7 cellular contexts compared by ENCODE assay signal in the genomic region with DNA sequence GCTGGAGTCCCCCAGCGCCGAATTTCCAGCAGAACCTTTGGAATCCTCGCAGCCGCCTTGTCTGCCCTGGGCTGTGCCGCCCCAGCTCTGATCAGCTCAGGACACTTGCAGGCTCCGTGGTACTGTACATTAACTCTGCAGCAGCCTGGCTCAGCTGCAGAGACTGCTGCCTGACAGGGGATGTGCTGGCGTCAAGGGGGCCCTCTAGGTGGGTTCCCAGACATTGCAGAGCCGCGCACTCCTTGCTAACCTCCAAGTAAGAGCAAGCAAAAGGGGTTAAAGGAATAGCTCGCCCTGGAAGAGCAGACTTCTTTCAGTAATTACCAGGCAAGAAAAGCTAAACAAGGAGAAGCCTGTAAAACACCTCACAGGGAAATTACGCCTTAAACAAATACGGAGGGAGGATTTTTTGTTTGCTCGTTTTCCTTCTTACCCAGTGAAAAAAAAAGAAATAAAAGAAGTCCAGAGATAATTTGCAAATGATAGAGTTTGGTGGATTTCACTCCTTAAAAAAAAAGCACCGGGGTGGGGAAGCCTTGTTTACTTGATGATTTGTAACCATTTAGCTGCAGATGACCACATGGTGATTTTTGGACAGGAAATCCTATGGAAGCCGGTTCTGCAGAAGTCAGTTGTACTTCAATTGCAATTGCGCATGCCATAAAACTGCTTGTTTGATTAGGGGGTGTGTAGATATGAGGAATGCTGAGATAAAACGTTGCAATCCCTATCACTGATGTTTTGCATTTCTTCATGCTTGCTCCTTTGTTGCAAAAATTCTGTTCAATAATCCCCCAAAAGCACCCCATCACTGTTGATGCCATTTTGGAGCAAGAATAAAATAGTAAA.
DNase-seq lines count a peak whose midpoint lies in the region; ATAC-seq and TF ChIP-seq lines count a peak whose summit lies in the region.

No MANE protein-coding gene starts in this region.

- ATAC-seq in GM19455 (IDR thresholded peaks at IDR 0.05; ENCODE audit: unreplicated experiment) = no peak

- TF ChIP-seq CTCF in HEK293 (tag by site-specific recombination; IDR thresholded peaks at IDR 0.05) (peak; percentile 58), esophagus muscularis mucosa (IDR thresholded peaks at IDR 0.05) (no peak)

- no peak for TF ChIP-seq POLR2A in esophagus muscularis mucosa (IDR thresholded peaks at IDR 0.05; ENCODE audit: low read depth)

- H3K4me1 ChIP-seq in HEK293 (ENCODE audit: control insufficient read depth, insufficient read depth, low read length) (peaks cover 26% of the 10 kb centered on the region), esophagus muscularis mucosa (peaks cover 4 to 24% (median 19%) of the 10 kb centered on the region in 4 donors), muscle layer of duodenum (ENCODE audit: control insufficient read depth in 1 of 2, insufficient read depth in 2 of 2, low read length in 2 of 2) (peaks cover 0 to 24% of the 10 kb centered on the region in 2 donors)

- intact Hi-C loops in esophagus muscularis mucosa (cut with DNase I) = no loop called here

- CTCF ChIA-PET in HEK293 (lab: Yijun Ruan, JAX) = interaction anchor here (0.7 to 1.2 kb wide), 5 partner anchors 16 to 399 kb away, joined by 3 read pairs; no protein-coding TSS in a partner anchor

- no peak overlapping the region for H3K27ac ChIP-seq in HEK293 (ENCODE audit: extremely low read depth, low read depth, low read length)
- no peak overlapping the region for H3K27ac ChIP-seq in esophagus muscularis mucosa (replicated peaks in 1 of 4)
- H3K27ac ChIP-seq in muscle layer of duodenum (ENCODE audit: low read length) = no peak overlapping the region

- TF ChIP-seq EP300 in esophagus muscularis mucosa (IDR thresholded peaks at IDR 0.05) = no peak

- 20% methylated on average over 16 of the region's 17 CpGs for WGBS in esophagus muscularis mucosa

- DNase-seq in NCI-H82 treated with DMSO at 0.1 percent for 48 hours (lab: John Stamatoyannopoulos, UW; ENCODE audit: unreplicated experiment) = peak; percentile 59
- DNase-seq in esophagus muscularis mucosa (ENCODE audit: extremely low spot score) = no peak
- DNase-seq in SW480 (ENCODE audit: low spot score) = no peak
- DNase-seq in SKM-1 treated with dmso at 0.1 percent for 144 hours (lab: John Stamatoyannopoulos, UW; ENCODE audit: unreplicated experiment) = no peak

- H3K27me3 ChIP-seq in esophagus muscularis mucosa = no peaks in the 10 kb centered on the region
- H3K27me3 ChIP-seq in muscle layer of duodenum (ENCODE audit: low read depth, low read length) = no peaks in the 10 kb centered on the region

- no peaks in the 10 kb centered on the region for H3K36me3 ChIP-seq in HEK293 (ENCODE audit: control insufficient read depth in 2 of 2, insufficient read depth in 1 of 2, low read length in 2 of 2)
- H3K36me3 ChIP-seq in esophagus muscularis mucosa = no peaks in the 10 kb centered on the region
- no peaks in the 10 kb centered on the region for H3K36me3 ChIP-seq in muscle layer of duodenum (ENCODE audit: control insufficient read depth in 1 of 2, insufficient read depth in 2 of 2, low read length in 2 of 2)

- POLR2A ChIA-PET in HEK293 (lab: Yijun Ruan, JAX) = interaction anchor here (0.6 kb wide), 1 partner anchor 215 kb away, joined by 4 read pairs; no protein-coding TSS in a partner anchor

- no peaks in the 10 kb centered on the region for H3K9me3 ChIP-seq in HEK293 (ENCODE audit: control insufficient read depth, insufficient read depth, low read depth, low read length)
- no peaks in the 10 kb centered on the region for H3K9me3 ChIP-seq in esophagus muscularis mucosa
- no peaks in the 10 kb centered on the region for H3K9me3 ChIP-seq in muscle layer of duodenum (ENCODE audit: control insufficient read depth in 1 of 2, low read length in 2 of 2)

- H3K4me3 ChIP-seq in HEK293 (ENCODE audit: low read depth, low read length) = no peak overlapping the region
- peak overlapping the region; percentile 30 to 49 (median 34) for H3K4me3 ChIP-seq in esophagus muscularis mucosa
- H3K4me3 ChIP-seq in muscle layer of duodenum (ENCODE audit: low read depth in 1 of 2, low read length in 2 of 2) = peak overlapping the region; percentile 37 to 57

TF ChIP-seq in HEK293, 187 proteins besides CTCF, POLR2A, EP300 and RAD21 (continues in another document):
- TF ChIP-seq ZSCAN16 (tag by site-specific recombination; IDR thresholded peaks at IDR 0.05) (no peak), SP3 (tag by site-specific recombination; IDR thresholded peaks at IDR 0.05) (no peak), MYNN (tag by site-specific recombination; IDR thresholded peaks at IDR 0.05; ENCODE audit: borderline replicate concordance) (no peak), ZNF132 (tag by site-specific recombination; IDR thresholded peaks at IDR 0.05; ENCODE audit: borderline replicate concordance) (no peak)
- TF ChIP-seq, protein P1, sequence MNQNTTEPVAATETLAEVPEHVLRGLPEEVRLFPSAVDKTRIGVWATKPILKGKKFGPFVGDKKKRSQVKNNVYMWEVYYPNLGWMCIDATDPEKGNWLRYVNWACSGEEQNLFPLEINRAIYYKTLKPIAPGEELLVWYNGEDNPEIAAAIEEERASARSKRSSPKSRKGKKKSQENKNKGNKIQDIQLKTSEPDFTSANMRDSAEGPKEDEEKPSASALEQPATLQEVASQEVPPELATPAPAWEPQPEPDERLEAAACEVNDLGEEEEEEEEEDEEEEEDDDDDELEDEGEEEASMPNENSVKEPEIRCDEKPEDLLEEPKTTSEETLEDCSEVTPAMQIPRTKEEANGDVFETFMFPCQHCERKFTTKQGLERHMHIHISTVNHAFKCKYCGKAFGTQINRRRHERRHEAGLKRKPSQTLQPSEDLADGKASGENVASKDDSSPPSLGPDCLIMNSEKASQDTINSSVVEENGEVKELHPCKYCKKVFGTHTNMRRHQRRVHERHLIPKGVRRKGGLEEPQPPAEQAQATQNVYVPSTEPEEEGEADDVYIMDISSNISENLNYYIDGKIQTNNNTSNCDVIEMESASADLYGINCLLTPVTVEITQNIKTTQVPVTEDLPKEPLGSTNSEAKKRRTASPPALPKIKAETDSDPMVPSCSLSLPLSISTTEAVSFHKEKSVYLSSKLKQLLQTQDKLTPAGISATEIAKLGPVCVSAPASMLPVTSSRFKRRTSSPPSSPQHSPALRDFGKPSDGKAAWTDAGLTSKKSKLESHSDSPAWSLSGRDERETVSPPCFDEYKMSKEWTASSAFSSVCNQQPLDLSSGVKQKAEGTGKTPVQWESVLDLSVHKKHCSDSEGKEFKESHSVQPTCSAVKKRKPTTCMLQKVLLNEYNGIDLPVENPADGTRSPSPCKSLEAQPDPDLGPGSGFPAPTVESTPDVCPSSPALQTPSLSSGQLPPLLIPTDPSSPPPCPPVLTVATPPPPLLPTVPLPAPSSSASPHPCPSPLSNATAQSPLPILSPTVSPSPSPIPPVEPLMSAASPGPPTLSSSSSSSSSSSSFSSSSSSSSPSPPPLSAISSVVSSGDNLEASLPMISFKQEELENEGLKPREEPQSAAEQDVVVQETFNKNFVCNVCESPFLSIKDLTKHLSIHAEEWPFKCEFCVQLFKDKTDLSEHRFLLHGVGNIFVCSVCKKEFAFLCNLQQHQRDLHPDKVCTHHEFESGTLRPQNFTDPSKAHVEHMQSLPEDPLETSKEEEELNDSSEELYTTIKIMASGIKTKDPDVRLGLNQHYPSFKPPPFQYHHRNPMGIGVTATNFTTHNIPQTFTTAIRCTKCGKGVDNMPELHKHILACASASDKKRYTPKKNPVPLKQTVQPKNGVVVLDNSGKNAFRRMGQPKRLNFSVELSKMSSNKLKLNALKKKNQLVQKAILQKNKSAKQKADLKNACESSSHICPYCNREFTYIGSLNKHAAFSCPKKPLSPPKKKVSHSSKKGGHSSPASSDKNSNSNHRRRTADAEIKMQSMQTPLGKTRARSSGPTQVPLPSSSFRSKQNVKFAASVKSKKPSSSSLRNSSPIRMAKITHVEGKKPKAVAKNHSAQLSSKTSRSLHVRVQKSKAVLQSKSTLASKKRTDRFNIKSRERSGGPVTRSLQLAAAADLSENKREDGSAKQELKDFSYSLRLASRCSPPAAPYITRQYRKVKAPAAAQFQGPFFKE (tag by site-specific recombination; IDR thresholded peaks at IDR 0.05; ENCODE audit: borderline replicate concordance) = no peak
- TF ChIP-seq, protein P2, sequence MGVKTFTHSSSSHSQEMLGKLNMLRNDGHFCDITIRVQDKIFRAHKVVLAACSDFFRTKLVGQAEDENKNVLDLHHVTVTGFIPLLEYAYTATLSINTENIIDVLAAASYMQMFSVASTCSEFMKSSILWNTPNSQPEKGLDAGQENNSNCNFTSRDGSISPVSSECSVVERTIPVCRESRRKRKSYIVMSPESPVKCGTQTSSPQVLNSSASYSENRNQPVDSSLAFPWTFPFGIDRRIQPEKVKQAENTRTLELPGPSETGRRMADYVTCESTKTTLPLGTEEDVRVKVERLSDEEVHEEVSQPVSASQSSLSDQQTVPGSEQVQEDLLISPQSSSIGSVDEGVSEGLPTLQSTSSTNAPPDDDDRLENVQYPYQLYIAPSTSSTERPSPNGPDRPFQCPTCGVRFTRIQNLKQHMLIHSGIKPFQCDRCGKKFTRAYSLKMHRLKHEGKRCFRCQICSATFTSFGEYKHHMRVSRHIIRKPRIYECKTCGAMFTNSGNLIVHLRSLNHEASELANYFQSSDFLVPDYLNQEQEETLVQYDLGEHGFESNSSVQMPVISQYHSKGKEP (tag by site-specific recombination; IDR thresholded peaks at IDR 0.05) = peak; percentile 87
- TF ChIP-seq, protein P3, sequence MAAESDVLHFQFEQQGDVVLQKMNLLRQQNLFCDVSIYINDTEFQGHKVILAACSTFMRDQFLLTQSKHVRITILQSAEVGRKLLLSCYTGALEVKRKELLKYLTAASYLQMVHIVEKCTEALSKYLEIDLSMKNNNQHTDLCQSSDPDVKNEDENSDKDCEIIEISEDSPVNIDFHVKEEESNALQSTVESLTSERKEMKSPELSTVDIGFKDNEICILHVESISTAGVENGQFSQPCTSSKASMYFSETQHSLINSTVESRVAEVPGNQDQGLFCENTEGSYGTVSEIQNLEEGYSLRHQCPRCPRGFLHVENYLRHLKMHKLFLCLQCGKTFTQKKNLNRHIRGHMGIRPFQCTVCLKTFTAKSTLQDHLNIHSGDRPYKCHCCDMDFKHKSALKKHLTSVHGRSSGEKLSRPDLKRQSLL (tag by site-specific recombination; IDR thresholded peaks at IDR 0.05) = no peak; the same call in 1 of the 2 replicates
- TF ChIP-seq, protein P4, sequence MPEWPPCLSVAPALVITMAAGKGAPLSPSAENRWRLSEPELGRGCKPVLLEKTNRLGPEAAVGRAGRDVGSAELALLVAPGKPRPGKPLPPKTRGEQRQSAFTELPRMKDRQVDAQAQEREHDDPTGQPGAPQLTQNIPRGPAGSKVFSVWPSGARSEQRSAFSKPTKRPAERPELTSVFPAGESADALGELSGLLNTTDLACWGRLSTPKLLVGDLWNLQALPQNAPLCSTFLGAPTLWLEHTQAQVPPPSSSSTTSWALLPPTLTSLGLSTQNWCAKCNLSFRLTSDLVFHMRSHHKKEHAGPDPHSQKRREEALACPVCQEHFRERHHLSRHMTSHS (tag by site-specific recombination; IDR thresholded peaks at IDR 0.05) = no peak
